Comparison of ENCODE assay signal across 11 cellular contexts in the genomic region with DNA sequence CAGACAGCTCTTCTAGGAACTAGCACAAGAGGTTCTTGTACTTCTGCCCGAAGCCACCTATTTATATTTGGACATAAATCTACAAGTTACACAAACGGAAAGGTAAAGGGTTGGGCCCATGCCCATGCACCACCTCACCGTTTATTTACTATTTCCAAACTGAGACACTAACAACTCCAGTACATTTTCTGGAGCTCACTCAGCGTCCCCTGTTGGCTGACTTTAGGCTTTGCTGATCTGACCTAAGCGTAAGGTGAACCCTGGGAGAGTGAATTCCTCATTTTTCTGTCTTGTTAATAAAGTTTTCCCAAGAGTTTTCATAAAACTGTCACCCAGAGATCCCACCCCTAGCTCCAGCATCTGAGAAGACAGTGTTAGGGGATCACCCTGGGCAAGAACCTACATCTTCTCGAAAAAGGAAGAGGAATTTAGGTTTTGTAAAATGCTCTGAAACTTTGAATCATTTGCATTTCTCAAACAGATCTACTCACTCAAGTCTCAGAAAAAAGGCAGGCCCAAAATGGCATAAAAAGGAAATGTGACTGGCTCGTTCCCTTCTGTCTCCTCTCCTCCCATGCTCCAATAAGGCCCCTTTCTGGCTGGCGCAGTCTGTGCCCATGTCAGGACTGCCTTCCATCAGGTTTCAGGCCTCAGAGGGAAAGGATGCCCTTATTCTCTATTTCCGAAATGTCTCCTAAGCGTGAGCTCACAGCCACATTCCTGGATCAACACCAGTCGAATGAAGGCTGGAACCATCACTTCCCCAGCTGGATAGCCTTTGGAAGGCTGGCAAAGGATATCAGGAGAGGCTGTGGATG.
DNase-seq lines count a peak whose midpoint lies in the region; ATAC-seq and TF ChIP-seq lines count a peak whose summit lies in the region.
"Had no signal": no experiment of that assay in that cellular context is flagged by ENCODE, and none has a peak within 500 bp of the region (broad histone marks: within the 10 kb centered on the region; RNA-seq: fewer than 3 reads in every experiment).

No MANE protein-coding gene starts in this region.

- H3K27me3 ChIP-seq in foreskin keratinocyte (no peaks in the 10 kb centered on the region), psoas muscle (ENCODE audit: insufficient read depth in 3 of 3, low read length in 2 of 3) (no peaks in the 10 kb centered on the region), SJCRH30 (no peaks in the 10 kb centered on the region)

- in situ Hi-C loops in SK-MEL-5 (cut with HindIII; ENCODE audit: low pct_unique_long_range_greater_than_20kb, low sequenced_read_pairs), result no loop called here

- no peaks in the 10 kb centered on the region for H3K9me3 ChIP-seq in psoas muscle
- no peaks in the 10 kb centered on the region for H3K9me3 ChIP-seq in SJCRH30 (replicated peaks)

- H3K27ac Mint-ChIP-seq in activated naive CD4-positive, alpha-beta T cell treated with anti-CD3 and anti-CD28 coated beads, Interleukin-2, amount 50 U/mL, for 72 hours, result no peak overlapping the region

- ATAC-seq in foreskin keratinocyte, result peak; percentile 56
- peak in 2 of 4 donors; percentile 61 to 71 for ATAC-seq in psoas muscle
- no peak for ATAC-seq in activated naive CD4-positive, alpha-beta T cell treated with anti-CD3 and anti-CD28 coated beads, Interleukin-2, amount 50 U/mL, for 72 hours

- intact Hi-C loops in psoas muscle (cut with DNase I), result no loop called here

- H3K36me3 Mint-ChIP-seq in activated naive CD4-positive, alpha-beta T cell treated with anti-CD3 and anti-CD28 coated beads, Interleukin-2, amount 50 U/mL, for 72 hours, result no peaks in the 10 kb centered on the region

- no peak overlapping the region for H3K4me3 ChIP-seq in psoas muscle
- no peak overlapping the region for H3K4me3 ChIP-seq in SJCRH30

- peak; percentile 77 for DNase-seq in SK-MEL-5 (ENCODE audit: low read depth, low spot score)
- DNase-seq in foreskin keratinocyte, result peak; percentile 20 to 58
- no peak for DNase-seq in psoas muscle
- no peak for DNase-seq in SJCRH30
- DNase-seq in DMS79 treated with DMSO at 0.1 percent for 48 hours (lab: John Stamatoyannopoulos, UW), result no peak
- DNase-seq in C1 segment of cervical spinal cord (lab: John Stamatoyannopoulos, UW), result no peak
- no peak for DNase-seq in activated naive CD4-positive, alpha-beta T cell treated with anti-CD3 and anti-CD28 coated beads, Interleukin-2, amount 50 U/mL, for 72 hours (ENCODE audit: low spot score in 2 of 2)
- DNase-seq: central memory CD4-positive, alpha-beta T cell; DND-41; NCI-H1930 had no signal

- TF ChIP-seq CTCF in GM12874 (IDR thresholded peaks at IDR 0.05; ENCODE audit: insufficient read depth, low read depth, low read length) (peak; percentile 17; the same call in 1 of the 2 replicates), foreskin keratinocyte (conservative IDR thresholded peaks at IDR 0.05) (peak; percentile 85), psoas muscle (IDR thresholded peaks at IDR 0.05) (peak; percentile 29)

- H3K4me1 ChIP-seq in foreskin keratinocyte (peaks cover 4% of the 10 kb centered on the region), psoas muscle (no peaks in the 10 kb centered on the region), SJCRH30 (no peaks in the 10 kb centered on the region)

- no peak overlapping the region for H3K27ac ChIP-seq in foreskin keratinocyte
- H3K27ac ChIP-seq in psoas muscle, result no peak overlapping the region
- H3K27ac ChIP-seq in SJCRH30, result no peak overlapping the region

- H3K9me3 Mint-ChIP-seq in activated naive CD4-positive, alpha-beta T cell treated with anti-CD3 and anti-CD28 coated beads, Interleukin-2, amount 50 U/mL, for 72 hours, result no peaks in the 10 kb centered on the region

- WGBS in psoas muscle, 3 donors, result 57 to 74% (median 60%) methylated on average over 11 of the region's 11 CpGs

- H3K36me3 ChIP-seq in psoas muscle (ENCODE audit: insufficient read depth in 1 of 2, low read depth in 1 of 2) (peaks cover 3 to 20% of the 10 kb centered on the region in 2 donors), SJCRH30 (peaks cover 9% of the 10 kb centered on the region; the same call in 1 of the 2 replicates)

Comparison
In these comparisons a context has a peak if more than half of its experiments do, and no peak if none do; other contexts are left out.
1. CTCF ChIP-seq: peak in every context shown above with its lines; median percentile 85 in foreskin keratinocyte; 29 in psoas muscle; 17 in GM12874.
2. DNase-seq: peak in SK-MEL-5 (single experiment) and foreskin keratinocyte (2 of 2); none in psoas muscle (0 of 2), SJCRH30 (0 of 2), DMS79 treated with DMSO at 0.1 percent for 48 hours (single experiment), C1 segment of cervical spinal cord (0 of 14) and activated naive CD4-positive, alpha-beta T cell treated with anti-CD3 and anti-CD28 coated beads, Interleukin-2, amount 50 U/mL, for 72 hours (0 of 2).